Comparison of ENCODE assay signal across 10 cellular contexts in the genomic region with DNA sequence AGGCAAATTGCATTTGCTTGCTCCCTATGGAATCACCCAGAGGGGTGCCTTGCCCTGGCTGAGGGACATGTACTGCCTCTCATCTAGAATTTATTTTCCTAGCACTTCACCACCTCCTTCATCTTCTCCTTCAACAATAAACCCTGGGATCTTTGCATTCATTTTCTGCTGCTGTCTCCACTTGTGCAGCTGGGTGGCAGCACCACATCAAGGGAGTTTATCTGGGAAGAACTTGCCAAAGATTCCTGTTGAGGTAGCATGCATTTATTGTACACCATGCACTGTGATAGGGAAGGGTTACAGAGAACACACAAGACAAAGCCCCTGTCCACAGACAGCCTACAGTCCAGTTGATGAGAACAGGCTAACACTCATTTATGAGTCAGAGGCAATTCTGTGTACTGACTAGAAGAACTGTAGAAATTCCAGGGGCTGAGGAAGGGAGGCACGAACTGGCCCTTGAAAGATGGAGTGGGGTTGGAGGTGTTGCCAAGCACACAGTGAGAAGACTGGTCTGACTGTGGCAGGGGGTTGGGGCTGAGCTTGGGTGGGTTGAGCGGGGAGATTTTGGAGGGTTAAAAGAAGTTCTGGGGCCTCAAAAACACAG. TPM values are rescaled to one million over a fixed set of nuclear protein-coding genes. Genes with fewer than 3 reads are reported as not detected.
DNase-seq lines count a peak whose midpoint lies in the region; ATAC-seq, FAIRE-seq and TF ChIP-seq lines count a peak whose summit lies in the region.
"Had no signal": no experiment of that assay in that cellular context is flagged by ENCODE, and none has a peak within 500 bp of the region (broad histone marks: within the 10 kb centered on the region; RNA-seq: fewer than 3 reads in every experiment).

No MANE protein-coding gene starts in this region.

- peaks cover 13% of the 10 kb centered on the region for H3K4me1 ChIP-seq in keratinocyte (ENCODE audit: control insufficient read depth, extremely low read depth, insufficient read depth, low read length)
- H3K4me1 ChIP-seq in uterus, result no peaks in the 10 kb centered on the region

- no peak overlapping the region for H2AFZ ChIP-seq in keratinocyte (ENCODE audit: control insufficient read depth, low read length)

- peaks cover 19% of the 10 kb centered on the region in 2 experiments for H3K36me3 ChIP-seq in keratinocyte (ENCODE audit: control insufficient read depth in 2 of 2, extremely low read depth in 1 of 2, insufficient read depth in 2 of 2, low read length in 2 of 2)
- no peaks in the 10 kb centered on the region for H3K36me3 ChIP-seq in uterus

- H3K9me3 Mint-ChIP-seq in CD14-positive monocyte, result peaks cover 0 to 2% (median 0%) of the 10 kb centered on the region in 7 donors
- H3K9me3 Mint-ChIP-seq: T-helper 1 cell treated with Interleukin-12 subunit alpha and Interleukin-12 subunit beta and Interleukin-4 antibody, amounts not matched to agents 30 μg/mL and 1 μg/mL, for 36 hours had no signal

- H3K9me1 ChIP-seq in keratinocyte (ENCODE audit: control insufficient read depth, extremely low read depth, insufficient read depth, low read length), result no peaks in the 10 kb centered on the region

- H3K4me1 Mint-ChIP-seq in CD14-positive monocyte, result no peaks in the 10 kb centered on the region

- intact Hi-C loops in uterus (cut with DNase I; ENCODE audit: low total_unique reads) (no loop called here), CD14-positive monocyte (cut with micrococcal nuclease) (no loop called here)

- TF ChIP-seq CTCF in LNCAP (IDR thresholded peaks at IDR 0.05) (peak; percentile 67), keratinocyte (optimal IDR thresholded peaks at IDR 0.05 in 1 of 3, IDR thresholded peaks at IDR 0.05 in 1 of 3, conservative IDR thresholded peaks at IDR 0.05 in 1 of 3; ENCODE audit: extremely low read depth in 1 of 3, insufficient read depth in 2 of 3, low read length in 3 of 3) (peak; percentile 61 to 74 (median 70)), uterus (IDR thresholded peaks at IDR 0.05) (peak; percentile 21 to 65 (median 48)), CD14-positive monocyte (IDR thresholded peaks at IDR 0.05) (no peak)

- H3K9me3 ChIP-seq in keratinocyte (ENCODE audit: control insufficient read depth, low read depth, low read length) (no peaks in the 10 kb centered on the region), uterus (no peaks in the 10 kb centered on the region)

- H3K36me3 Mint-ChIP-seq in CD14-positive monocyte, result peaks cover 66 to 78% of the 10 kb centered on the region in 2 donors

- H3K4me3 Mint-ChIP-seq in CD14-positive monocyte, result no peak overlapping the region
- H3K4me3 Mint-ChIP-seq: T-helper 1 cell treated with Interleukin-12 subunit alpha and Interleukin-12 subunit beta and Interleukin-4 antibody, amounts not matched to agents 30 μg/mL and 1 μg/mL, for 36 hours had no signal

- H4K20me1 ChIP-seq in keratinocyte (ENCODE audit: control insufficient read depth, extremely low read depth, insufficient read depth, low read length), result peaks cover 3% of the 10 kb centered on the region

- H3K4me3 ChIP-seq in keratinocyte (ENCODE audit: control insufficient read depth in 2 of 3, extremely low read depth in 1 of 3, insufficient read depth in 2 of 3, low read depth in 1 of 3, low read length in 3 of 3) (no peak overlapping the region), uterus (no peak overlapping the region)

- no peaks in the 10 kb centered on the region for H3K79me2 ChIP-seq in keratinocyte (ENCODE audit: control insufficient read depth, insufficient read depth, low read length)

- peak; percentile 9 for FAIRE-seq in keratinocyte (lab: Jason Lieb, UNC)

- dilution Hi-C loops in keratinocyte (cut with MboI; ENCODE audit: extremely low pct_ligation_motif_present, low sequenced_read_pairs), result no loop called here

- peaks cover 0 to 2% (median 0%) of the 10 kb centered on the region in 3 donors for H3K27me3 Mint-ChIP-seq in CD14-positive monocyte (ENCODE audit: low read depth in 3 of 3)

- H3K27ac Mint-ChIP-seq in CD14-positive monocyte, result peak overlapping the region in 2 of 7 donors; percentile 0 to 37
- H3K27ac Mint-ChIP-seq: T-helper 1 cell treated with Interleukin-12 subunit alpha and Interleukin-12 subunit beta and Interleukin-4 antibody, amounts not matched to agents 30 μg/mL and 1 μg/mL, for 36 hours had no signal

- H3K27me3 ChIP-seq in keratinocyte (ENCODE audit: control insufficient read depth, extremely low read depth, insufficient read depth, low read length), result no peaks in the 10 kb centered on the region
- H3K27me3 ChIP-seq in uterus, result no peaks in the 10 kb centered on the region

- H3K27ac ChIP-seq in keratinocyte (ENCODE audit: control insufficient read depth, insufficient read depth, low read length), result no peak overlapping the region
- H3K27ac ChIP-seq in uterus, result no peak overlapping the region

- H3K9ac ChIP-seq in keratinocyte (ENCODE audit: control insufficient read depth, extremely low read depth, insufficient read depth, low read length), result no peak overlapping the region

- TF ChIP-seq POLR2A in uterus (IDR thresholded peaks at IDR 0.05), result no peak

- DNase-seq in EH (ENCODE audit: low read depth), result peak; percentile 57
- DNase-seq in amniotic epithelial cell (ENCODE audit: low read depth), result peak; percentile 69
- DNase-seq in keratinocyte (ENCODE audit: low read depth, low spot score), result no peak
- no peak for DNase-seq in uterus
- no peak for DNase-seq in GM19238 (ENCODE audit: insufficient read length, low spot score)
- no peak for DNase-seq in CD14-positive monocyte (ENCODE audit: low spot score)

- ATAC-seq in HG03039 (IDR thresholded peaks at IDR 0.05; ENCODE audit: unreplicated experiment), result no peak

- no peak overlapping the region for H3K4me2 ChIP-seq in keratinocyte (ENCODE audit: control insufficient read depth, extremely low read depth, insufficient read depth, low read depth, low read length)

RNA-seq across cellular contexts. Expression of a gene that starts 17.5 kb away (rescaled TPM):
- not detected in 3 replicates for polyA plus RNA-seq in keratinocyte
- not detected for polyA plus RNA-seq in keratinocyte (2011; ENCODE audit: low read depth)
- not detected in 2 replicates for polyA plus RNA-seq in keratinocyte (2011; cell fraction: cytosol; rRNA removed)
- polyA plus RNA-seq in keratinocyte (2011; cell fraction: nucleus; rRNA removed), result not detected in 2 replicates
- polyA plus RNA-seq in keratinocyte (2012; ENCODE audit: low replicate concordance), result not detected in 2 replicates
- not detected in 3 replicates for polyA minus RNA-seq in keratinocyte
- polyA minus RNA-seq in keratinocyte (2011; cell fraction: cytosol; rRNA and poly(A)+ RNA removed), result not detected
- not detected in 2 replicates for polyA minus RNA-seq in keratinocyte (2011; cell fraction: nucleus; rRNA and poly(A)+ RNA removed)
- total RNA-seq in uterus, result not detected
- not detected for polyA plus RNA-seq in CD14-positive monocyte
- total RNA-seq: pulmonary artery endothelial cell had no signal

RNA-seq across cellular contexts. Expression of a gene that starts 30.0 kb away (rescaled TPM):
- polyA plus RNA-seq in keratinocyte (201 to 259 TPM (median 242 TPM) in 3 replicates), CD14-positive monocyte (100 to 1,000 TPM; 128 to 130 TPM)
- 380 TPM for polyA plus RNA-seq in keratinocyte (2011; ENCODE audit: low read depth)
- 195 and 248 TPM in 2 replicates for polyA plus RNA-seq in keratinocyte (2011; cell fraction: cytosol; rRNA removed)
- 208 and 217 TPM in 2 replicates for polyA plus RNA-seq in keratinocyte (2011; cell fraction: nucleus; rRNA removed)
- 207 and 212 TPM in 2 replicates for polyA plus RNA-seq in keratinocyte (2012; ENCODE audit: low replicate concordance)
- polyA minus RNA-seq in keratinocyte, result 172 to 246 TPM (median 202 TPM) in 3 replicates
- polyA minus RNA-seq in keratinocyte (2011; cell fraction: cytosol; rRNA and poly(A)+ RNA removed), result 117 TPM
- polyA minus RNA-seq in keratinocyte (2011; cell fraction: nucleus; rRNA and poly(A)+ RNA removed), result 60.2 and 66.2 TPM in 2 replicates
- 100 to 1,000 TPM; 124 to 310 (median 195) TPM for total RNA-seq in uterus

RNA-seq across cellular contexts. Expression of a gene that starts 56.5 kb away (rescaled TPM):
- polyA plus RNA-seq in keratinocyte (4.1 to 8.1 TPM (median 5.8 TPM) in 3 replicates), CD14-positive monocyte (1 to 10 TPM in 1 of 2 donors, under 1 TPM in 1; 0.81 to 1.2 TPM)
- polyA plus RNA-seq in keratinocyte (2011; ENCODE audit: low read depth), result 17.0 TPM
- 4.0 and 6.4 TPM in 2 replicates for polyA plus RNA-seq in keratinocyte (2011; cell fraction: cytosol; rRNA removed)
- polyA plus RNA-seq in keratinocyte (2011; cell fraction: nucleus; rRNA removed), result 27.4 and 31.1 TPM in 2 replicates
- 8.5 and 18.7 TPM in 2 replicates for polyA plus RNA-seq in keratinocyte (2012; ENCODE audit: low replicate concordance)
- 8.2 to 33.2 TPM (median 14.0 TPM) in 3 replicates for polyA minus RNA-seq in keratinocyte
- 3.6 TPM for polyA minus RNA-seq in keratinocyte (2011; cell fraction: cytosol; rRNA and poly(A)+ RNA removed)
- polyA minus RNA-seq in keratinocyte (2011; cell fraction: nucleus; rRNA and poly(A)+ RNA removed), result 5.5 and 12.3 TPM in 2 replicates
- 10 to 100 TPM in 3 of 4 donors, 1 to 10 TPM in 1; 9.2 to 44.2 (median 41.5) TPM for total RNA-seq in uterus

Comparison
In these comparisons a context has a peak if more than half of its experiments do, and no peak if none do; other contexts are left out.
1. DNase-seq: peak in EH (single experiment) and amniotic epithelial cell (single experiment); none in keratinocyte (single experiment), uterus (0 of 2), GM19238 (single experiment) and CD14-positive monocyte (single experiment).